ENCODE assay signal across 8 cellular contexts in genomic region chrX:41332988-41333743, GRCh38. TPM values are rescaled to one million over a fixed set of nuclear protein-coding genes. Genes with fewer than 3 reads are reported as not detected.
DNase-seq lines count a peak whose midpoint lies in the region; TF ChIP-seq lines count a peak whose summit lies in the region.

No MANE protein-coding gene starts in this region.

- no CpG with 5 or more reads among the region's 65 CpGs for WGBS in H9 (ENCODE audit: extremely low coverage, insufficient read length, low lambda C conversion rate)
- no CpG with 5 or more reads among the region's 65 CpGs for WGBS in neuronal stem cell (ENCODE audit: extremely low coverage in 2 of 2, insufficient read length in 2 of 2, insufficient replicate concordance in 1 of 2), 2 donors

- peak overlapping the region; percentile 92 for H2BK5ac ChIP-seq in H9 (ENCODE audit: insufficient read length, low read length)
- peak overlapping the region; percentile 95 for H2BK5ac ChIP-seq in neuronal stem cell (ENCODE audit: low read length)

- H3K56ac ChIP-seq in H9 (ENCODE audit: insufficient read length, low read depth, low read length) = peak overlapping the region; percentile 95

- no peak overlapping the region for H2AFZ ChIP-seq in H9 (ENCODE audit: low read length)
- H2AFZ ChIP-seq in MM.1S (ENCODE audit: low read length) = peak overlapping the region; percentile 63
- H2AFZ ChIP-seq in neuronal stem cell (ENCODE audit: low read length) = peak overlapping the region; percentile 92

- H3K9me3 Mint-ChIP-seq in H9 = peaks cover 43 to 58% of the 10 kb centered on the region in 2 experiments

- H3K36me3 ChIP-seq in MM.1S (replicated peaks; ENCODE audit: insufficient read depth, low read length) = no peaks in the 10 kb centered on the region; the same call in 1 of the 2 replicates
- H3K36me3 ChIP-seq in neuronal stem cell (replicated peaks in 1 of 2; ENCODE audit: control insufficient read depth in 2 of 2, insufficient read depth in 2 of 2, low read length in 2 of 2) = peaks cover 0 to 24% of the 10 kb centered on the region in 2 donors
- H3K36me3 ChIP-seq in subcutaneous abdominal adipose tissue (ENCODE audit: control insufficient read depth in 5 of 5, insufficient read depth in 5 of 5, low read length in 5 of 5) = peaks cover 0 to 8% (median 6%) of the 10 kb centered on the region in 5 donors

- H2BK15ac ChIP-seq in H9 (ENCODE audit: low read depth, low read length) (peak overlapping the region; percentile 57; the same call in 1 of the 2 replicates), neuronal stem cell (ENCODE audit: low read length) (no peak overlapping the region)

- H2AK5ac ChIP-seq in H9 (ENCODE audit: insufficient read length, low read length) (no peak overlapping the region), neuronal stem cell (ENCODE audit: low read depth, low read length) (no peak overlapping the region)

- no peak overlapping the region for H2BK20ac ChIP-seq in H9 (ENCODE audit: low read depth, low read length, poor library complexity, severe bottlenecking)

- H3K4me1 ChIP-seq in H9 (ENCODE audit: insufficient read depth, low read length) (peaks cover 7% of the 10 kb centered on the region; the same call in 1 of the 2 replicates), MM.1S (ENCODE audit: low read length) (peaks cover 16% of the 10 kb centered on the region), neuronal stem cell (ENCODE audit: control insufficient read depth in 2 of 2, insufficient read depth in 1 of 2, low read depth in 1 of 2, low read length in 2 of 2) (peaks cover 2% of the 10 kb centered on the region in 2 donors), subcutaneous abdominal adipose tissue (ENCODE audit: control insufficient read depth in 5 of 5, insufficient read depth in 5 of 5, low read length in 5 of 5) (peaks cover 5 to 60% (median 51%) of the 10 kb centered on the region in 5 donors)

- peak overlapping the region; percentile 92 to 93 for H3K4me3 Mint-ChIP-seq in H9

- H3K79me2 ChIP-seq in H9 (ENCODE audit: insufficient read depth, low read length) = peaks cover 39% of the 10 kb centered on the region
- peaks cover 42% of the 10 kb centered on the region for H3K79me2 ChIP-seq in MM.1S (ENCODE audit: low read length)

- H3K23ac ChIP-seq in H9 (ENCODE audit: insufficient read length, low read depth, low read length) (peak overlapping the region; percentile 93), neuronal stem cell (ENCODE audit: low read depth, low read length, poor library complexity) (no peak overlapping the region)

- H2BK120ac ChIP-seq in H9 (ENCODE audit: low read depth, low read length, poor library complexity, severe bottlenecking) (peak overlapping the region; percentile 99), neuronal stem cell (ENCODE audit: low read depth, low read length) (no peak overlapping the region)

- peaks cover 10% of the 10 kb centered on the region for H3K23me2 ChIP-seq in H9 (ENCODE audit: insufficient read length, low read depth, low read length, poor library complexity, severe bottlenecking)

- peaks cover 25 to 43% of the 10 kb centered on the region in 2 experiments for H3K4me1 Mint-ChIP-seq in H9

- H3T11ph ChIP-seq in H9 (ENCODE audit: low read length) = peak overlapping the region; percentile 56

- H3K27ac ChIP-seq in H9 (ENCODE audit: insufficient read length, low read depth, low read length) = peak overlapping the region; percentile 99
- H3K27ac ChIP-seq in MM.1S (ENCODE audit: low read length) = peak overlapping the region; percentile 100
- H3K27ac ChIP-seq in neuronal stem cell (replicated peaks; ENCODE audit: low read length) = peak overlapping the region; percentile 99
- peak overlapping the region; percentile 100 for H3K27ac ChIP-seq in subcutaneous abdominal adipose tissue (ENCODE audit: low read depth, low read length)

- H3K9me2 ChIP-seq in MM.1S (replicated peaks; ENCODE audit: insufficient read depth, low read length) = no peaks in the 10 kb centered on the region

- H3K79me1 ChIP-seq in H9 (ENCODE audit: insufficient read depth, low read depth, low read length, poor library complexity, severe bottlenecking) (no peaks in the 10 kb centered on the region), neuronal stem cell (ENCODE audit: low read depth, low read length) (no peaks in the 10 kb centered on the region)

- H3K14ac ChIP-seq in H9 (ENCODE audit: insufficient read depth, low read length) (peak overlapping the region; percentile 96), neuronal stem cell (ENCODE audit: low read length) (no peak overlapping the region)

- H3K9me3 ChIP-seq in H9 (ENCODE audit: control insufficient read depth, low read depth, low read length) (no peaks in the 10 kb centered on the region), MM.1S (replicated peaks; ENCODE audit: insufficient read depth, low read length) (no peaks in the 10 kb centered on the region), neuronal stem cell (replicated peaks in 1 of 2; ENCODE audit: control insufficient read depth in 2 of 2, insufficient read depth in 1 of 2, low read depth in 1 of 2, low read length in 2 of 2) (no peaks in the 10 kb centered on the region), subcutaneous abdominal adipose tissue (ENCODE audit: control insufficient read depth in 5 of 5, low read length in 5 of 5) (no peaks in the 10 kb centered on the region)

- no peaks in the 10 kb centered on the region; the same call in 1 of the 2 replicates for H3K27me3 Mint-ChIP-seq in H9 (ENCODE audit: low read depth)

- H3K9ac ChIP-seq in H9 (ENCODE audit: extremely low read depth, insufficient read length, low read length) (peak overlapping the region; percentile 99), MM.1S (ENCODE audit: low read length) (peak overlapping the region; percentile 100), neuronal stem cell (ENCODE audit: low read depth, low read length, poor library complexity) (peak overlapping the region; percentile 79), subcutaneous abdominal adipose tissue (ENCODE audit: low read length in 5 of 5) (peak overlapping the region; percentile 95 to 100 (median 97))

- H4K20me1 ChIP-seq in H9 (ENCODE audit: control insufficient read depth, insufficient read depth, insufficient read length) (no peaks in the 10 kb centered on the region), MM.1S (ENCODE audit: insufficient read depth, low read length) (peaks cover 32% of the 10 kb centered on the region)

- H3K4me2 ChIP-seq in H9 (ENCODE audit: insufficient read depth, insufficient read length, low read length) = peak overlapping the region; percentile 78
- H3K4me2 ChIP-seq in MM.1S (ENCODE audit: low read depth, low read length) = peak overlapping the region; percentile 91
- H3K4me2 ChIP-seq in neuronal stem cell (ENCODE audit: insufficient read depth, low read length, poor library complexity, severe bottlenecking) = peak overlapping the region; percentile 64

- H3K36me3 Mint-ChIP-seq in H9 (ENCODE audit: insufficient read depth in 1 of 3, low read depth in 3 of 3) = peaks cover 25 to 41% (median 38%) of the 10 kb centered on the region in 3 experiments

- peak overlapping the region; percentile 97 for H4K8ac ChIP-seq in H9 (replicated peaks; ENCODE audit: insufficient read length, low read depth, low read length)
- no peak overlapping the region for H4K8ac ChIP-seq in neuronal stem cell (ENCODE audit: low read depth, low read length)

- no peaks in the 10 kb centered on the region for H3K27me3 ChIP-seq in H9 (ENCODE audit: insufficient read depth, low read length)
- H3K27me3 ChIP-seq in MM.1S (replicated peaks; ENCODE audit: insufficient read depth, low read length) = no peaks in the 10 kb centered on the region
- H3K27me3 ChIP-seq in neuronal stem cell (ENCODE audit: control insufficient read depth in 3 of 3, insufficient read depth in 3 of 3, low read depth in 1 of 3, low read length in 3 of 3) = no peaks in the 10 kb centered on the region
- no peaks in the 10 kb centered on the region for H3K27me3 ChIP-seq in subcutaneous abdominal adipose tissue (ENCODE audit: control insufficient read depth in 5 of 5, insufficient read depth in 4 of 5, low read length in 5 of 5)

- TF ChIP-seq CTCF in H9 (conservative IDR thresholded peaks at IDR 0.05) (no peak), MM.1S (IDR thresholded peaks at IDR 0.05; ENCODE audit: low read length) (no peak)

- H3K4me3 ChIP-seq in MM.1S (ENCODE audit: low read length) = peak overlapping the region; percentile 95
- H3K4me3 ChIP-seq in neuronal stem cell (ENCODE audit: low read length in 2 of 2) = peak overlapping the region; percentile 80 to 92
- H3K4me3 ChIP-seq in subcutaneous abdominal adipose tissue (ENCODE audit: low read depth in 1 of 5, low read length in 5 of 5) = peak overlapping the region; percentile 89 to 99 (median 97)

- peak overlapping the region; percentile 97 for H3K4ac ChIP-seq in H9 (ENCODE audit: low read depth, low read length)
- H3K4ac ChIP-seq in neuronal stem cell (ENCODE audit: low read length) = no peak overlapping the region

- peak overlapping the region; percentile 100 for H3K27ac Mint-ChIP-seq in H9

- peak overlapping the region; percentile 100 for H4K91ac ChIP-seq in H9 (ENCODE audit: insufficient read length, low read depth, low read length)
- H4K91ac ChIP-seq in neuronal stem cell (ENCODE audit: low read depth, low read length, poor library complexity) = no peak overlapping the region

- DNase-seq in EH (ENCODE audit: low read depth) (peak; percentile 86), H9 (peak; percentile 93), MM.1S (peak; percentile 86), SIG-M5 treated with dmso at 0.1 percent for 504 hours (lab: John Stamatoyannopoulos, UW; ENCODE audit: unreplicated experiment) (peak; percentile 88), foreskin melanocyte (peak; percentile 70), neuronal stem cell (ENCODE audit: low spot score) (peak; percentile 87)
- DNase-seq in activated naive CD4-positive, alpha-beta T cell (lab: John Stamatoyannopoulos, UW) = peak; percentile 39 to 90 (median 68)

- peak overlapping the region; percentile 96 for H4K5ac ChIP-seq in H9 (ENCODE audit: insufficient read length, low read depth, low read length)

- H2BK12ac ChIP-seq in H9 (ENCODE audit: insufficient read length, low read depth, low read length) = peak overlapping the region; percentile 58
- H2BK12ac ChIP-seq in neuronal stem cell (ENCODE audit: low read length) = no peak overlapping the region

- H3K18ac ChIP-seq in H9 (ENCODE audit: insufficient read length, low read depth, low read length) (peak overlapping the region; percentile 98), neuronal stem cell (ENCODE audit: low read length) (peak overlapping the region; percentile 33)

- H3F3A ChIP-seq in MM.1S (ENCODE audit: insufficient read depth, low read length) = peaks cover 32% of the 10 kb centered on the region

RNA-seq across cellular contexts. Expression of gene DDX3X, which starts 0.8 kb away (rescaled TPM):
- 328 and 338 TPM in 2 replicates for total RNA-seq in H9 (2021)
- 134 TPM for polyA plus RNA-seq in neuronal stem cell (2013, experiment 1 of 2)
- 134 TPM for polyA plus RNA-seq in neuronal stem cell (2013, experiment 2 of 2)

Comparison
In these comparisons a context has a peak if more than half of its experiments do, and no peak if none do; other contexts are left out.
1. Peak in every context shown above with its lines: DNase-seq, H3K4me3 ChIP-seq and H3K27ac ChIP-seq.